In genomic region chr16:10338426-10338825, GRCh38 we compare ENCODE assay signal across 19 cellular contexts. TPM values are rescaled to one million over a fixed set of nuclear protein-coding genes. Genes with fewer than 3 reads are reported as not detected.
DNase-seq lines count a peak whose midpoint lies in the region; ATAC-seq and TF ChIP-seq lines count a peak whose summit lies in the region.
"Had no signal": no experiment of that assay in that cellular context is flagged by ENCODE, and none has a peak within 500 bp of the region (broad histone marks: within the 10 kb centered on the region; RNA-seq: fewer than 3 reads in every experiment).

No MANE protein-coding gene starts in this region.

- H3K27me3 ChIP-seq in DND-41 (ENCODE audit: insufficient read depth, low read length, poor library complexity) (no peaks in the 10 kb centered on the region), gastroesophageal sphincter (no peaks in the 10 kb centered on the region)
- H3K27me3 ChIP-seq: adrenal gland, thyroid gland had no signal

- H2AFZ ChIP-seq in DND-41 (ENCODE audit: low read depth, low read length) = 0 out of 2 replicates have a peak overlapping the region, but pooled peaks have one; percentile 4

- H3K9me3 ChIP-seq in DND-41 (ENCODE audit: insufficient read depth, low read length, severe bottlenecking) (peaks cover 36% of the 10 kb centered on the region), gastroesophageal sphincter (peaks cover 0 to 43% (median 0%) of the 10 kb centered on the region in 3 donors)
- H3K9me3 ChIP-seq: thyroid gland had no signal

- H3K27ac ChIP-seq in DND-41 (ENCODE audit: low read length) (peak overlapping the region; percentile 55), gastroesophageal sphincter (no peak overlapping the region)
- H3K27ac ChIP-seq: adrenal gland, thyroid gland had no signal

- no peaks in the 10 kb centered on the region for H4K20me1 ChIP-seq in DND-41 (ENCODE audit: insufficient read depth, low read length)

- no peak for TF ChIP-seq POLR2A in gastroesophageal sphincter (IDR thresholded peaks at IDR 0.05)

- H3K4me1 ChIP-seq in DND-41 (ENCODE audit: insufficient read depth, low read length) (peaks cover 16% of the 10 kb centered on the region), gastroesophageal sphincter (no peaks in the 10 kb centered on the region)

- H3K4me2 ChIP-seq in DND-41 (ENCODE audit: insufficient read depth, low read length) = no peak overlapping the region

- H3K9ac ChIP-seq in DND-41 (ENCODE audit: low read depth, low read length) = no peak overlapping the region

- no peak for ATAC-seq in DND-41 (ENCODE audit: insufficient read depth, low read depth)
- ATAC-seq in HG03378 (IDR thresholded peaks at IDR 0.05; ENCODE audit: unreplicated experiment) = no peak
- no peak for ATAC-seq in left lobe of liver
- no peak for ATAC-seq in gastroesophageal sphincter
- ATAC-seq: activated CD8-positive, alpha-beta memory T cell treated with anti-CD3 and anti-CD28 coated beads, Interleukin-2, amount 10 ng/mL, durations not matched to agents 7 days and 5 days; esophagus mucosa; stimulated activated memory B cell treated with anti-CD40 and anti-IgM and Interleukin-4, amounts not matched to agents 10 μg/mL and 1 μg/mL and 100 μg/mL, for 72 hours had no signal

- H3K36me3 ChIP-seq in DND-41 (ENCODE audit: insufficient read depth, low read length) (no peaks in the 10 kb centered on the region), gastroesophageal sphincter (no peaks in the 10 kb centered on the region)
- H3K36me3 ChIP-seq: adrenal gland, thyroid gland had no signal

- in situ Hi-C loops in astrocyte of the cerebellum (cut with HindIII; ENCODE audit: low sequenced_read_pairs) = no loop called here

- intact Hi-C loops in posterior vena cava (cut with DNase I) = no loop called here

- no peaks in the 10 kb centered on the region for H3K79me2 ChIP-seq in DND-41 (ENCODE audit: insufficient read depth, low read length)

- TF ChIP-seq EP300 in gastroesophageal sphincter (IDR thresholded peaks at IDR 0.05) = no peak

- WGBS in gastroesophageal sphincter (ENCODE audit: low coverage in 1 of 2), 2 donors = 11 to 27% methylated on average over 1 of the region's 2 CpGs

- no peak for TF ChIP-seq CTCF in DND-41 (IDR thresholded peaks at IDR 0.05; ENCODE audit: borderline replicate concordance, extremely low read depth, low read length, poor library complexity, severe bottlenecking)
- no peak for TF ChIP-seq CTCF in astrocyte of the cerebellum (IDR thresholded peaks at IDR 0.05; ENCODE audit: low read depth, low read length, missing control alignments)
- no peak for TF ChIP-seq CTCF in gastroesophageal sphincter (IDR thresholded peaks at IDR 0.05)

- H3K4me3 ChIP-seq in DND-41 (ENCODE audit: low read depth in 1 of 2, low read length in 2 of 2) = no peak overlapping the region
- H3K4me3 ChIP-seq in astrocyte of the cerebellum (ENCODE audit: low read depth, low read length) = no peak overlapping the region
- H3K4me3 ChIP-seq in gastroesophageal sphincter = no peak overlapping the region
- H3K4me3 ChIP-seq: adrenal gland, thyroid gland had no signal

- DNase-seq in DND-41 (peak; percentile 26), M059J (ENCODE audit: low read depth) (peak; percentile 56), astrocyte of the cerebellum (ENCODE audit: low read depth) (peak; percentile 9), posterior vena cava (ENCODE audit: low spot score) (peak; percentile 30), left lobe of liver (ENCODE audit: low spot score) (no peak)
- DNase-seq: activated CD4-positive, alpha-beta T cell treated with anti-CD3 and anti-CD28 coated beads, Interleukin-2, amount 10 ng/mL, durations not matched to agents 24 days and 14 days; activated CD8-positive, alpha-beta memory T cell treated with anti-CD3 and anti-CD28 coated beads, Interleukin-2, amount 10 ng/mL, durations not matched to agents 7 days and 5 days; activated effector memory CD4-positive, alpha-beta T cell treated with Interleukin-2 at 50 U/mL for 16 hours; adrenal gland; effector memory CD4-positive, alpha-beta T cell; midbrain; NCI-H526 treated with DMSO at 0.1 percent for 48 hours; SIG-M5; stimulated activated CD4-positive, alpha-beta T cell treated with anti-CD3 and anti-CD28 coated beads, Interleukin-1b, Interleukin-23, amount 100 ng/mL, for 48 hours had no signal

RNA-seq across cellular contexts. Expression of gene ATF7IP2, which starts 47.4 kb away (rescaled TPM):
- total RNA-seq in M059J (2014; rRNA removed; shearing (Covaris generic)) = not detected in 2 replicates
- 1 to 10 TPM; 4.9 to 8.8 TPM for total RNA-seq in posterior vena cava
- total RNA-seq in left lobe of liver = 29.7 TPM
- total RNA-seq in gastroesophageal sphincter = 10 to 100 TPM in 1 of 4 donors, 1 to 10 TPM in 3; 4.6 to 11.2 (median 7.2) TPM
